In genomic region chr1:201215531-201216357, GRCh38 we compare ENCODE assay signal across 26 cellular contexts. TPM values are rescaled to one million over a fixed set of nuclear protein-coding genes. Genes with fewer than 3 reads are reported as not detected.
DNase-seq lines count a peak whose midpoint lies in the region; TF ChIP-seq lines count a peak whose summit lies in the region.
"Had no signal": no experiment of that assay in that cellular context is flagged by ENCODE, and none has a peak within 500 bp of the region (broad histone marks: within the 10 kb centered on the region; RNA-seq: fewer than 3 reads in every experiment).

No MANE protein-coding gene starts in this region.

- H3K27me3 ChIP-seq in BLaER1 treated with 17β-estradiol and CSF1 and Interleukin-3, amounts not matched to agents 10 nM and 100 nM: no peaks in the 10 kb centered on the region
- H3K27me3 ChIP-seq: body of pancreas, gastroesophageal sphincter, ovary, right lobe of liver, uterus had no signal

- no peaks in the 10 kb centered on the region for H3K36me3 ChIP-seq in BLaER1 treated with 17β-estradiol and CSF1 and Interleukin-3, amounts not matched to agents 10 nM and 100 nM
- H3K36me3 ChIP-seq: esophagus muscularis mucosa, gastroesophageal sphincter, ovary, right lobe of liver, uterus had no signal

- H3K9me3 Mint-ChIP-seq in endothelial cell (ENCODE audit: unreplicated experiment) (no peaks in the 10 kb centered on the region), osteocyte (ENCODE audit: unreplicated experiment) (no peaks in the 10 kb centered on the region)
- H3K9me3 Mint-ChIP-seq: activated CD8-positive, alpha-beta T cell treated with anti-CD3 and anti-CD28 coated beads for 36 hours; memory B cell had no signal

- POLR2A ChIA-PET in HEK293T (lab: Yijun Ruan, JAX): no interaction called here

- H4K20me1 ChIP-seq in BLaER1 treated with 17β-estradiol and CSF1 and Interleukin-3, amounts not matched to agents 10 nM and 100 nM: 0 out of 22 replicates have a peak, but pooled peaks cover 0 to 4% (median 0%) of the 10 kb centered on the region in 11 experiments

- no peaks in the 10 kb centered on the region for H3K9me3 ChIP-seq in BLaER1 treated with 17β-estradiol and CSF1 and Interleukin-3, amounts not matched to agents 10 nM and 100 nM (replicated peaks in 1 of 11)
- H3K9me3 ChIP-seq: body of pancreas, esophagus muscularis mucosa, gastroesophageal sphincter, ovary, right lobe of liver, uterus had no signal

- peaks cover 0 to 49% (median 29%) of the 10 kb centered on the region in 10 experiments; a peak in 16 of 20 replicates for H3K4me1 ChIP-seq in BLaER1 treated with 17β-estradiol and CSF1 and Interleukin-3, amounts not matched to agents 10 nM and 100 nM
- H3K4me1 ChIP-seq: body of pancreas, esophagus muscularis mucosa, gastroesophageal sphincter, right lobe of liver, uterus had no signal

- H3K4me2 ChIP-seq in BLaER1 treated with 17β-estradiol and CSF1 and Interleukin-3, amounts not matched to agents 10 nM and 100 nM: peak overlapping the region in 9 of 11 experiments; percentile 43 to 81 (median 64); a peak in 18 of 22 replicates

- peak overlapping the region in 4 of 11 experiments; percentile 37 to 61 (median 49); a peak in 6 of 22 replicates for H3K9ac ChIP-seq in BLaER1 treated with 17β-estradiol and CSF1 and Interleukin-3, amounts not matched to agents 10 nM and 100 nM

- H3K36me3 Mint-ChIP-seq in endothelial cell (ENCODE audit: low read depth, unreplicated experiment) (no peaks in the 10 kb centered on the region), osteocyte (ENCODE audit: unreplicated experiment) (no peaks in the 10 kb centered on the region)
- H3K36me3 Mint-ChIP-seq: CD4-positive, alpha-beta memory T cell; memory B cell had no signal

- DNase-seq in endothelial cell (ENCODE audit: low spot score) (peak; percentile 1), osteocyte (ENCODE audit: extremely low spot score, unreplicated experiment) (peak; percentile 73), COR-L47 (lab: John Stamatoyannopoulos, UW) (no peak), HEK293T (ENCODE audit: extremely low spot score) (no peak), GF-D8 (lab: John Stamatoyannopoulos, UW) (no peak)
- DNase-seq: activated CD8-positive, alpha-beta T cell treated with anti-CD3 and anti-CD28 coated beads for 36 hours; body of pancreas; CD4-positive, alpha-beta memory T cell; DMS153; effector CD8-positive, alpha-beta T cell; GDM1; KBM-7; MV-4-11; NCI-H1694; NCI-H69; RPMI8226; substantia nigra had no signal

- no peak overlapping the region for H3K4me3 Mint-ChIP-seq in endothelial cell (ENCODE audit: unreplicated experiment)
- H3K4me3 Mint-ChIP-seq in osteocyte (ENCODE audit: unreplicated experiment): no peak overlapping the region
- H3K4me3 Mint-ChIP-seq: activated CD8-positive, alpha-beta T cell treated with anti-CD3 and anti-CD28 coated beads for 36 hours; CD4-positive, alpha-beta memory T cell; memory B cell had no signal

- no peak overlapping the region for H3K4me3 ChIP-seq in BLaER1 treated with 17β-estradiol and CSF1 and Interleukin-3, amounts not matched to agents 10 nM and 100 nM
- H3K4me3 ChIP-seq: body of pancreas, esophagus muscularis mucosa, gastroesophageal sphincter, ovary, right lobe of liver, uterus had no signal

- H3K27ac ChIP-seq in BLaER1 treated with 17β-estradiol and CSF1 and Interleukin-3, amounts not matched to agents 10 nM and 100 nM: peak overlapping the region in 6 of 11 experiments; percentile 22 to 62 (median 46); a peak in 9 of 22 replicates
- H3K27ac ChIP-seq: body of pancreas, esophagus muscularis mucosa, gastroesophageal sphincter, ovary, right lobe of liver, uterus had no signal

- no peaks in the 10 kb centered on the region for H3K4me1 Mint-ChIP-seq in endothelial cell (ENCODE audit: unreplicated experiment)
- H3K4me1 Mint-ChIP-seq in osteocyte (ENCODE audit: unreplicated experiment): no peaks in the 10 kb centered on the region
- H3K4me1 Mint-ChIP-seq: CD4-positive, alpha-beta memory T cell; memory B cell had no signal

- TF ChIP-seq RAD21 in Ishikawa (IDR thresholded peaks at IDR 0.05; ENCODE audit: low read depth): no peak

- peaks cover 13% of the 10 kb centered on the region for H3K27me3 Mint-ChIP-seq in endothelial cell (ENCODE audit: unreplicated experiment)
- H3K27me3 Mint-ChIP-seq in osteocyte (ENCODE audit: unreplicated experiment): peaks cover 38% of the 10 kb centered on the region

- CTCF ChIA-PET in HEK293T (lab: Yijun Ruan, JAX): interaction anchor here (0.7 kb wide), 1 partner anchor 244 kb away, joined by 3 read pairs; no protein-coding TSS in a partner anchor

- no peak for TF ChIP-seq EP300 in Ishikawa (IDR thresholded peaks at IDR 0.05; ENCODE audit: borderline replicate concordance)

- TF ChIP-seq CTCF in endothelial cell (IDR thresholded peaks at IDR 0.05; ENCODE audit: unreplicated experiment) (no peak), osteocyte (IDR thresholded peaks at IDR 0.05) (no peak)

- peak overlapping the region; percentile 32 for H3K27ac Mint-ChIP-seq in endothelial cell (ENCODE audit: unreplicated experiment)
- no peak overlapping the region for H3K27ac Mint-ChIP-seq in osteocyte (ENCODE audit: unreplicated experiment)
- H3K27ac Mint-ChIP-seq: activated CD8-positive, alpha-beta T cell treated with anti-CD3 and anti-CD28 coated beads for 36 hours; memory B cell had no signal

TF ChIP-seq in Ishikawa, 13 proteins besides CTCF, POLR2A, EP300 and RAD21:
- TF ChIP-seq CEBPB (IDR thresholded peaks at IDR 0.05): no peak
- no peak for TF ChIP-seq YY1 (IDR thresholded peaks at IDR 0.05; ENCODE audit: low read depth)
- 0 out of 2 replicates have a peak, but pooled peaks have one; percentile 19 for TF ChIP-seq ZBTB7A (IDR thresholded peaks at IDR 0.05; ENCODE audit: low read depth)
- TF ChIP-seq NFIC (IDR thresholded peaks at IDR 0.05): 0 out of 2 replicates have a peak, but pooled peaks have one; percentile 4
- TF ChIP-seq MAX (IDR thresholded peaks at IDR 0.05): no peak
- no peak for TF ChIP-seq FOXM1 (IDR thresholded peaks at IDR 0.05; ENCODE audit: borderline replicate concordance, low read depth)
- no peak for TF ChIP-seq EGR1 (IDR thresholded peaks at IDR 0.05)
- TF ChIP-seq TEAD4 (IDR thresholded peaks at IDR 0.05): peak; percentile 32; the same call in 1 of the 2 replicates

TF ChIP-seq in HEK293T, 16 proteins besides CTCF, POLR2A, EP300 and RAD21:
- TF ChIP-seq BHLHE40 (IDR thresholded peaks at IDR 0.05; ENCODE audit: borderline replicate concordance): no peak
- no peak for TF ChIP-seq FOXK2 (IDR thresholded peaks at IDR 0.05)
TF ChIP-seq in HEK293T: peak in this region for 0.

RNA-seq across cellular contexts. Expression of gene IGFN1, which starts 25.1 kb away (rescaled TPM):
- not detected for total RNA-seq in endothelial cell (ENCODE audit: unreplicated experiment)
- 3.2 and 3.8 TPM in 2 replicates for total RNA-seq in osteocyte
- total RNA-seq: activated CD8-positive, alpha-beta T cell treated with anti-CD3 and anti-CD28 coated beads for 36 hours; CD4-positive, alpha-beta memory T cell; esophagus muscularis mucosa; gastroesophageal sphincter; T-helper 2 cell treated with Interferon-gamma antibody and Interleukin-4, amounts not matched to agents 100 ng/mL and 5 ng/mL, for 36 hours had no signal

Comparison
In these comparisons a context has a peak if more than half of its experiments do, and no peak if none do; other contexts are left out.
1. DNase-seq: peak in endothelial cell (single experiment) and osteocyte (single experiment); none in COR-L47 (single experiment), HEK293T (single experiment) and GF-D8 (single experiment).